16 cellular contexts compared by ENCODE assay signal in genomic region chr6:137361701-137362100, GRCh38.
"Had no signal": no experiment of that assay in that cellular context is flagged by ENCODE, and none has a peak within 500 bp of the region (broad histone marks: within the 10 kb centered on the region; RNA-seq: fewer than 3 reads in every experiment).

No MANE protein-coding gene starts in this region.

- ATAC-seq: activated T-helper 17 cell treated with anti-CD3 and anti-CD28 coated beads, Interleukin-2, amount 50 U/mL, for 72 hours; gastrocnemius medialis; stimulated activated naive CD8-positive, alpha-beta T cell treated with anti-CD3 and anti-CD28 coated beads, Interleukin-15, Interleukin-2, amounts not matched to agents 100 U/mL and 50 U/mL, for 24 hours; upper lobe of right lung had no signal

- H3K9me3 Mint-ChIP-seq: activated naive CD4-positive, alpha-beta T cell treated with anti-CD3 and anti-CD28 coated beads, Interleukin-2, amount 10 ng/mL, durations not matched to agents 7 days and 5 days; activated T-helper 17 cell treated with anti-CD3 and anti-CD28 coated beads, Interleukin-2, amount 50 U/mL, for 72 hours; endodermal cell had no signal

- H3K27me3 ChIP-seq: adrenal gland, gastrocnemius medialis, testis, upper lobe of right lung had no signal

- H3K4me1 ChIP-seq: adrenal gland, gastrocnemius medialis, testis, upper lobe of right lung had no signal

- H3K27ac ChIP-seq: adrenal gland, gastrocnemius medialis, testis, upper lobe of right lung had no signal

- H3K36me3 ChIP-seq: adrenal gland, gastrocnemius medialis, upper lobe of right lung had no signal

- H3K36me3 Mint-ChIP-seq: brain had no signal

- H3K4me3 ChIP-seq: adrenal gland, gastrocnemius medialis, testis, upper lobe of right lung had no signal

- H3K4me3 Mint-ChIP-seq: activated CD4-positive, alpha-beta T cell treated with anti-CD3 and anti-CD28 coated beads, Interleukin-2, amount 10 ng/mL, durations not matched to agents 7 days and 5 days; activated naive CD4-positive, alpha-beta T cell treated with anti-CD3 and anti-CD28 coated beads, Interleukin-2, amount 10 ng/mL, durations not matched to agents 7 days and 5 days; activated T-helper 17 cell treated with anti-CD3 and anti-CD28 coated beads, Interleukin-2, amount 50 U/mL, for 72 hours; brain; endodermal cell had no signal

- H3K27me3 Mint-ChIP-seq: activated T-helper 17 cell treated with anti-CD3 and anti-CD28 coated beads, Interleukin-2, amount 50 U/mL, for 72 hours had no signal

- H3K9me3 ChIP-seq: adrenal gland, gastrocnemius medialis, testis, upper lobe of right lung had no signal

- DNase-seq: activated CD4-positive, alpha-beta T cell treated with anti-CD3 and anti-CD28 coated beads, Interleukin-2, amount 10 ng/mL, durations not matched to agents 7 days and 5 days; activated CD4-positive, CD25-positive, alpha-beta regulatory T cell; activated CD8-positive, alpha-beta memory T cell treated with anti-CD3 and anti-CD28 coated beads for 24 hours; activated naive CD4-positive, alpha-beta T cell treated with anti-CD3 and anti-CD28 coated beads, Interleukin-2, amount 10 ng/mL, durations not matched to agents 7 days and 5 days; activated T-cell treated with anti-CD3 and anti-CD28 coated beads for 4 hours; adrenal gland; dermis blood vessel endothelial cell; endodermal cell; gastrocnemius medialis; stimulated activated CD4-positive, alpha-beta T cell treated with anti-CD3 and anti-CD28 coated beads, Interleukin-4, amount 100 ng/mL, for 1 hour; stimulated activated CD8-positive, alpha-beta memory T cell treated with anti-CD3 and anti-CD28 coated beads, Interleukin-4, amount 100 ng/mL, for 48 hours; stimulated activated naive CD8-positive, alpha-beta T cell treated with anti-CD3 and anti-CD28 coated beads, Interleukin-15, Interleukin-2, amounts not matched to agents 100 U/mL and 50 U/mL, for 24 hours; testis; upper lobe of right lung had no signal

- H3K27ac Mint-ChIP-seq: activated CD4-positive, alpha-beta T cell treated with anti-CD3 and anti-CD28 coated beads, Interleukin-2, amount 10 ng/mL, durations not matched to agents 7 days and 5 days; activated naive CD4-positive, alpha-beta T cell treated with anti-CD3 and anti-CD28 coated beads, Interleukin-2, amount 10 ng/mL, durations not matched to agents 7 days and 5 days; activated T-helper 17 cell treated with anti-CD3 and anti-CD28 coated beads, Interleukin-2, amount 50 U/mL, for 72 hours; endodermal cell had no signal
